21 cellular contexts compared by ENCODE assay signal in the genomic region with DNA sequence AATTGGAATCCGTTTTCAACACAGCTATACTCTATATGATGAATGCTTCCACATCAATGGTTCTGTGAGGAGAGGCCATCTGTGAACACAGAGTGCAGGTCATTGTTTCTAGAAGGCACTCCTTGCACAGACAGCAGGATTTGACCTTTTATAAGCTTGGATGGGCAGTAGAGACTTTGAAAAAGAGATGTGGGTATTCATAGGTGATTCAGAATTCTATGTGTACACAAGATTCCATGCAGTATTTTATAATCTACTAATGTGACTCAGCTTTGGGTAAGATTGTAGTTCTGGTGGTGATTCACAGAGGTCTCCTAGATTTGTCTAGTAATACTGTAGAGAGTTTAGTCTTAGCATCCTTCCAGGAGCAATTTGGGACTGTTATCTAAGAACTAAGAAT. TPM values are rescaled to one million over a fixed set of nuclear protein-coding genes. Genes with fewer than 3 reads are reported as not detected.
DNase-seq lines count a peak whose midpoint lies in the region; ATAC-seq and TF ChIP-seq lines count a peak whose summit lies in the region.
"Had no signal": no experiment of that assay in that cellular context is flagged by ENCODE, and none has a peak within 500 bp of the region (broad histone marks: within the 10 kb centered on the region; RNA-seq: fewer than 3 reads in every experiment).

No MANE protein-coding gene starts in this region.

- in situ Hi-C loops in astrocyte of the spinal cord (cut with HindIII; ENCODE audit: low sequenced_read_pairs) = no loop called here

- H3K9me3 Mint-ChIP-seq in glutamatergic neuron (ENCODE audit: unreplicated experiment) (peaks cover 2% of the 10 kb centered on the region), nephron progenitor cell (no peaks in the 10 kb centered on the region)

- H3K4me3 Mint-ChIP-seq in glutamatergic neuron (ENCODE audit: unreplicated experiment) = no peak overlapping the region
- H3K4me3 Mint-ChIP-seq in nephron progenitor cell = no peak overlapping the region
- H3K4me3 Mint-ChIP-seq: natural killer cell treated with Interleukin-12 subunit alpha and Interleukin-12 subunit beta and Interleukin-15 and Interleukin-18, amount 100 ng/mL, for 72 hours had no signal

- H3K36me3 Mint-ChIP-seq in glutamatergic neuron (ENCODE audit: unreplicated experiment) (no peaks in the 10 kb centered on the region), nephron progenitor cell (ENCODE audit: low read depth) (no peaks in the 10 kb centered on the region)
- H3K36me3 Mint-ChIP-seq: natural killer cell treated with Interleukin-12 subunit alpha and Interleukin-12 subunit beta and Interleukin-15 and Interleukin-18, amount 100 ng/mL, for 72 hours had no signal

- no peak for ATAC-seq in GM18870 (IDR thresholded peaks at IDR 0.05; ENCODE audit: unreplicated experiment)
- ATAC-seq: heart right ventricle; natural killer cell treated with Interleukin-12 subunit alpha and Interleukin-12 subunit beta and Interleukin-15 and Interleukin-18, amount 100 ng/mL, for 72 hours had no signal

- H3K27me3 Mint-ChIP-seq in glutamatergic neuron (ENCODE audit: unreplicated experiment) (no peaks in the 10 kb centered on the region), nephron progenitor cell (ENCODE audit: low read depth, poor library complexity) (no peaks in the 10 kb centered on the region)
- H3K27me3 Mint-ChIP-seq: natural killer cell treated with Interleukin-12 subunit alpha and Interleukin-12 subunit beta and Interleukin-15 and Interleukin-18, amount 100 ng/mL, for 72 hours had no signal

- peaks cover 18% of the 10 kb centered on the region for H3K4me1 Mint-ChIP-seq in glutamatergic neuron (ENCODE audit: low read depth, unreplicated experiment)
- no peaks in the 10 kb centered on the region for H3K4me1 Mint-ChIP-seq in nephron progenitor cell

- intact Hi-C loops in posterior cingulate gyrus (cut with DNase I) = no loop called here

- no peak overlapping the region for H3K4me3 ChIP-seq in astrocyte of the spinal cord (ENCODE audit: low read depth, low read length)
- H3K4me3 ChIP-seq: heart right ventricle, SJSA1, stomach had no signal

- H3K27ac Mint-ChIP-seq in glutamatergic neuron (ENCODE audit: unreplicated experiment) = peak overlapping the region; percentile 49
- no peak overlapping the region for H3K27ac Mint-ChIP-seq in nephron progenitor cell
- H3K27ac Mint-ChIP-seq: natural killer cell treated with Interleukin-12 subunit alpha and Interleukin-12 subunit beta and Interleukin-15 and Interleukin-18, amount 100 ng/mL, for 72 hours had no signal

- H3K27ac ChIP-seq in substantia nigra (ENCODE audit: low read depth, low read length, poor library complexity, severe bottlenecking) = peak overlapping the region; percentile 5
- H3K27ac ChIP-seq: 22Rv1, heart right ventricle, SJSA1, stomach had no signal

- no peak for TF ChIP-seq CTCF in astrocyte of the spinal cord (IDR thresholded peaks at IDR 0.05; ENCODE audit: low read depth, low read length)
- TF ChIP-seq CTCF in glutamatergic neuron (IDR thresholded peaks at IDR 0.05; ENCODE audit: partially characterized antibody, unreplicated experiment) = no peak
- TF ChIP-seq CTCF in nephron progenitor cell (IDR thresholded peaks at IDR 0.05) = no peak

- DNase-seq in NCI-H1694 treated with DMSO at 0.1 percent for 48 hours (lab: John Stamatoyannopoulos, UW) (peak; percentile 3), NCI-H1694 (lab: John Stamatoyannopoulos, UW) (no peak), astrocyte of the spinal cord (ENCODE audit: low read depth, low spot score) (peak; percentile 67), glutamatergic neuron (no peak), substantia nigra (lab: John Stamatoyannopoulos, UW) (no peak), posterior cingulate gyrus (no peak), nephron progenitor cell (no peak)
- DNase-seq: activated CD4-positive, alpha-beta T cell treated with anti-CD3 and anti-CD28 coated beads for 4 hours; activated effector memory CD4-positive, alpha-beta T cell treated with anti-CD3 and anti-CD28 coated beads, Interleukin-2, amount 50 U/mL, for 16 hours; amygdala; C1 segment of cervical spinal cord; heart right ventricle; NCI-H1930; NCI-H510A; stomach; T-helper 9 cell had no signal

RNA-seq across cellular contexts. Expression of a gene that starts 12.6 kb away (rescaled TPM):
- 10.3 TPM for total RNA-seq in glutamatergic neuron (ENCODE audit: unreplicated experiment)
- total RNA-seq: heart right ventricle; MCF 10A; natural killer cell treated with Interleukin-12 subunit alpha and Interleukin-12 subunit beta and Interleukin-15 and Interleukin-18, amount 100 ng/mL, for 72 hours; SJSA1 had no signal

Comparison
In these comparisons a context has a peak if more than half of its experiments do, and no peak if none do; other contexts are left out.
1. DNase-seq: peak in NCI-H1694 treated with DMSO at 0.1 percent for 48 hours (single experiment) and astrocyte of the spinal cord (single experiment); none in NCI-H1694 (single experiment), glutamatergic neuron (single experiment), substantia nigra (0 of 49), posterior cingulate gyrus (0 of 10) and nephron progenitor cell (single experiment).